ENCODE assay signal across 7 cellular contexts in genomic region chr14:27186048-27186447, GRCh38.
"Had no signal": no experiment of that assay in that cellular context is flagged by ENCODE, and none has a peak within 500 bp of the region (broad histone marks: within the 10 kb centered on the region; RNA-seq: fewer than 3 reads in every experiment).

No MANE protein-coding gene starts in this region.

- H3K4me3 ChIP-seq: GM23248, HAP-1 had no signal

- H3K4me1 ChIP-seq: HAP-1 had no signal

- DNase-seq: GM23248, GOT3, H7, HFFc6 had no signal

- H3K9me3 ChIP-seq: HAP-1 had no signal

- FAIRE-seq: HepG2 had no signal

- H3K9ac ChIP-seq: GM23248 had no signal

- H3K36me3 ChIP-seq: HAP-1 had no signal

- H3K27ac ChIP-seq: GM23248, HL-60 had no signal
